In the genomic region with DNA sequence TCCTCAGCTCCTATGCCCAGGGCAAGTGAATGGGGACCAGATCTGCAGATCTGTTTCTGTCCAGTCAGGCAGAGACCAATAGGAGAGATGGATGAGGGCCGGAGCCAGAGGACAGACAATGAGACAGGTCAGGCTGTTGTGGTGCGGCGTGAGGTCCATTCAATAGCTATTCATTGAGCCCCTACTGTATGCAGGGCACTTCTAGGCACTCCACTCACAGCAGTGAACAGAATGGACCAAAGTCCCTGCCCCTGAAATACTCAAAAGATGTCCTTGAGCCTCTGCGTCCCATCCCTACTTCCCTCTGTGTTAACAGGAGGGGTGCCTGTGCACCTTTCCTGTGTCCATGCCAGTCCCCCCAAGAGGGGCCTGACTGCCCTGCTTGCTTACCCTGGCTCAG, we compare ENCODE assay signal across 38 cellular contexts. TPM values are rescaled to one million over a fixed set of nuclear protein-coding genes. Genes with fewer than 3 reads are reported as not detected.
"Had no signal": no experiment of that assay in that cellular context is flagged by ENCODE, and none has a peak within 500 bp of the region (broad histone marks: within the 10 kb centered on the region; RNA-seq: fewer than 3 reads in every experiment).

No MANE protein-coding gene starts in this region.

- H3K9me3 ChIP-seq: ascending aorta, MG63, Peyer's patch had no signal

- H3K36me3 ChIP-seq: ascending aorta, cardiac muscle cell, MG63, Peyer's patch, WERI-Rb-1 had no signal

- H3K27me3 Mint-ChIP-seq: activated naive CD4-positive, alpha-beta T cell treated with anti-CD3 and anti-CD28 coated beads, Interleukin-2, amount 50 U/mL, for 24 hours; activated T-helper 17 cell treated with anti-CD3 and anti-CD28 coated beads, Interleukin-2, amount 50 U/mL, for 72 hours; central memory CD8-positive, alpha-beta T cell had no signal

- H3K4me1 ChIP-seq: Peyer's patch had no signal

- H3K36me3 Mint-ChIP-seq: activated CD8-positive, alpha-beta memory T cell treated with anti-CD3 and anti-CD28 coated beads, Interleukin-2, amount 10 ng/mL, durations not matched to agents 7 days and 5 days; activated naive CD4-positive, alpha-beta T cell treated with anti-CD3 and anti-CD28 coated beads, Interleukin-2, amount 50 U/mL, for 24 hours; activated naive CD8-positive, alpha-beta T cell treated with anti-CD3 and anti-CD28 coated beads, Interleukin-2, amount 10 ng/mL, durations not matched to agents 7 days and 5 days had no signal

- H3K27ac Mint-ChIP-seq: activated CD4-positive, alpha-beta T cell treated with anti-CD3 and anti-CD28 coated beads, Interleukin-2, amount 10 ng/mL, durations not matched to agents 24 days and 14 days; activated CD8-positive, alpha-beta memory T cell treated with anti-CD3 and anti-CD28 coated beads, Interleukin-2, amount 10 ng/mL, durations not matched to agents 7 days and 5 days; activated naive CD4-positive, alpha-beta T cell treated with anti-CD3 and anti-CD28 coated beads, Interleukin-2, amount 50 U/mL, for 24 hours; activated T-helper 17 cell treated with anti-CD3 and anti-CD28 coated beads, Interleukin-2, amount 50 U/mL, for 72 hours had no signal

- DNase-seq: activated CD4-positive, alpha-beta T cell treated with anti-CD3 and anti-CD28 coated beads for 1 hour; activated CD4-positive, alpha-beta T cell treated with anti-CD3 and anti-CD28 coated beads, Interleukin-2, amount 10 ng/mL, durations not matched to agents 24 days and 14 days; activated CD4-positive, alpha-beta T cell treated with anti-CD3 and anti-CD28 coated beads, Interleukin-2, amount 50 U/mL, for 48 hours; activated CD4-positive, CD25-positive, alpha-beta regulatory T cell; activated CD8-positive, alpha-beta memory T cell treated with anti-CD3 and anti-CD28 coated beads for 24 hours; activated CD8-positive, alpha-beta memory T cell treated with anti-CD3 and anti-CD28 coated beads, Interleukin-2, amount 10 ng/mL, durations not matched to agents 7 days and 5 days; activated CD8-positive, alpha-beta memory T cell treated with anti-CD3 and anti-CD28 coated beads, Interleukin-2, amount 50 U/mL, for 48 hours; activated effector memory CD4-positive, alpha-beta T cell treated with anti-CD3 and anti-CD28 coated beads, Interleukin-2, amount 50 U/mL, for 16 hours; activated naive CD4-positive, alpha-beta T cell treated with Interleukin-2 at 50 U/mL for 16 hours; activated naive CD8-positive, alpha-beta T cell treated with anti-CD3 and anti-CD28 coated beads, Interleukin-2, amount 10 ng/mL, durations not matched to agents 7 days and 5 days; activated T-cell treated with anti-CD3 and anti-CD28 coated beads, Interleukin-2, amount 50 U/mL, for 48 hours; amygdala; Kasumi-1; KG1; MG63; NCI-H1048; NCI-H1105 treated with DMSO at 0.1 percent for 48 hours; NCI-H1436; NCI-H1694; NCI-H1930; NCI-H2081 treated with DMSO at 0.1 percent for 48 hours; NCI-H345; NCI-H524 treated with DMSO at 0.1 percent for 48 hours; Peyer's patch; RPMI8226; SIG-M5; T1000; WERI-Rb-1 had no signal

- H3K4me3 Mint-ChIP-seq: activated CD4-positive, alpha-beta T cell treated with anti-CD3 and anti-CD28 coated beads, Interleukin-2, amount 10 ng/mL, durations not matched to agents 24 days and 14 days; activated CD8-positive, alpha-beta memory T cell treated with anti-CD3 and anti-CD28 coated beads, Interleukin-2, amount 10 ng/mL, durations not matched to agents 7 days and 5 days; activated naive CD4-positive, alpha-beta T cell treated with anti-CD3 and anti-CD28 coated beads, Interleukin-2, amount 50 U/mL, for 24 hours; activated naive CD8-positive, alpha-beta T cell treated with anti-CD3 and anti-CD28 coated beads, Interleukin-2, amount 10 ng/mL, durations not matched to agents 7 days and 5 days; activated T-helper 17 cell treated with anti-CD3 and anti-CD28 coated beads, Interleukin-2, amount 50 U/mL, for 72 hours; central memory CD8-positive, alpha-beta T cell had no signal

- H3K4me3 ChIP-seq: ascending aorta, cardiac muscle cell, MG63, Peyer's patch had no signal

- H3K9me3 Mint-ChIP-seq: activated CD4-positive, alpha-beta T cell treated with anti-CD3 and anti-CD28 coated beads, Interleukin-2, amount 10 ng/mL, durations not matched to agents 24 days and 14 days; activated naive CD4-positive, alpha-beta T cell treated with anti-CD3 and anti-CD28 coated beads, Interleukin-2, amount 50 U/mL, for 24 hours; activated naive CD8-positive, alpha-beta T cell treated with anti-CD3 and anti-CD28 coated beads, Interleukin-2, amount 10 ng/mL, durations not matched to agents 7 days and 5 days; activated T-helper 17 cell treated with anti-CD3 and anti-CD28 coated beads, Interleukin-2, amount 50 U/mL, for 72 hours; central memory CD8-positive, alpha-beta T cell had no signal

- H3K27ac ChIP-seq: ascending aorta, cardiac muscle cell, Peyer's patch, WERI-Rb-1 had no signal

- H3K4me1 Mint-ChIP-seq: activated T-helper 17 cell treated with anti-CD3 and anti-CD28 coated beads, Interleukin-2, amount 50 U/mL, for 72 hours had no signal

- H3K27me3 ChIP-seq: ascending aorta, cardiac muscle cell, MG63, Peyer's patch had no signal

- ATAC-seq: activated CD8-positive, alpha-beta memory T cell treated with anti-CD3 and anti-CD28 coated beads, Interleukin-2, amount 10 ng/mL, durations not matched to agents 7 days and 5 days; activated T-helper 17 cell treated with anti-CD3 and anti-CD28 coated beads, Interleukin-2, amount 50 U/mL, for 72 hours; Right ventricle myocardium inferior had no signal

RNA-seq across cellular contexts. Expression of a gene that starts 8.5 kb away (rescaled TPM):
- total RNA-seq: activated CD4-positive, alpha-beta T cell treated with anti-CD3 and anti-CD28 coated beads, Interleukin-2, amount 10 ng/mL, durations not matched to agents 24 days and 14 days; activated CD8-positive, alpha-beta memory T cell treated with anti-CD3 and anti-CD28 coated beads, Interleukin-2, amount 10 ng/mL, durations not matched to agents 7 days and 5 days; activated naive CD8-positive, alpha-beta T cell treated with anti-CD3 and anti-CD28 coated beads, Interleukin-2, amount 10 ng/mL, durations not matched to agents 7 days and 5 days; activated T-helper 17 cell treated with anti-CD3 and anti-CD28 coated beads, Interleukin-2, amount 50 U/mL, for 72 hours; ascending aorta; NCI-H460; Peyer's patch; Right ventricle myocardium inferior; SK-MEL-5; T-helper 1 cell treated with Interleukin-12 subunit alpha and Interleukin-12 subunit beta and Interleukin-4 antibody, amounts not matched to agents 30 ng/mL and 1 ng/mL, for 36 hours; T-helper 2 cell treated with Interferon-gamma antibody and Interleukin-4, amounts not matched to agents 100 ng/mL and 5 ng/mL, for 36 hours had no signal
